Comparison of ENCODE assay signal across 14 cellular contexts in genomic region chr22:22578702-22579424, GRCh38. TPM values are rescaled to one million over a fixed set of nuclear protein-coding genes. Genes with fewer than 3 reads are reported as not detected.
DNase-seq lines count a peak whose midpoint lies in the region; ATAC-seq and TF ChIP-seq lines count a peak whose summit lies in the region.
"Had no signal": no experiment of that assay in that cellular context is flagged by ENCODE, and none has a peak within 500 bp of the region (broad histone marks: within the 10 kb centered on the region; RNA-seq: fewer than 3 reads in every experiment).

No MANE protein-coding gene starts in this region.

- peaks cover 12% of the 10 kb centered on the region for H3K27me3 ChIP-seq in BE2C
- peaks cover 13% of the 10 kb centered on the region for H3K27me3 ChIP-seq in brain microvascular endothelial cell (replicated peaks)

- H3K4me3 ChIP-seq in BE2C (ENCODE audit: low read depth, low read length) (no peak overlapping the region), brain microvascular endothelial cell (ENCODE audit: low read depth, low read length) (no peak overlapping the region)
- H3K4me3 ChIP-seq: PC-9 had no signal

- no peak overlapping the region for H3K27ac ChIP-seq in brain microvascular endothelial cell
- H3K27ac ChIP-seq: C4-2B, PC-9 had no signal

- in situ Hi-C loops in brain microvascular endothelial cell (cut with HindIII; ENCODE audit: low pct_ligation_motif_present, low sequenced_read_pairs), result no loop called here

- no peaks in the 10 kb centered on the region for H3K36me3 ChIP-seq in BE2C
- no peaks in the 10 kb centered on the region for H3K36me3 ChIP-seq in brain microvascular endothelial cell (replicated peaks)

- H3K4me1 ChIP-seq in BE2C, result peaks cover 5% of the 10 kb centered on the region

- TF ChIP-seq CTCF in BE2C (IDR thresholded peaks at IDR 0.05; ENCODE audit: low read depth, low read length) (no peak), brain microvascular endothelial cell (IDR thresholded peaks at IDR 0.05; ENCODE audit: low read depth, low read length, missing control alignments) (no peak)

- H3K9me3 ChIP-seq in BE2C, result no peaks in the 10 kb centered on the region

- no peak for ATAC-seq in GM18907 (IDR thresholded peaks at IDR 0.05; ENCODE audit: unreplicated experiment)
- no peak for ATAC-seq in HG03442 (IDR thresholded peaks at IDR 0.05; ENCODE audit: unreplicated experiment)

- DNase-seq in BE2C, result peak; percentile 50
- DNase-seq in LHCN-M2 (ENCODE audit: low read depth), result peak; percentile 67
- DNase-seq in brain microvascular endothelial cell, result peak; percentile 70
- peak; percentile 83 for DNase-seq in kidney tubule cell (ENCODE audit: low spot score)
- DNase-seq in HUDEP-2 (lab: John Stamatoyannopoulos, UW; ENCODE audit: unreplicated experiment in 76 of 76), result no peak
- DNase-seq in activated gamma-delta T cell (lab: John Stamatoyannopoulos, UW), result no peak
- DNase-seq: anterior cingulate cortex; KG1; NCI-H2107; PC-9; stimulated activated CD4-positive, alpha-beta T cell treated with anti-CD3 and anti-CD28 coated beads, Interleukin-12 subunit alpha, Interleukin-12 subunit beta, amount 100 ng/mL, for 4 hours had no signal

RNA-seq across cellular contexts. Expression of gene PRAME, which starts 19.8 kb away (rescaled TPM):
- polyA plus RNA-seq in BE2C (2012; ENCODE audit: insufficient read depth, insufficient read length, low read depth), result 14.6 TPM
- not detected in 2 replicates for total RNA-seq in LHCN-M2 (2014; rRNA removed)
- polyA plus RNA-seq in LHCN-M2 (2012), result not detected
- total RNA-seq: PC-9 had no signal

RNA-seq across cellular contexts. Expression of gene ZNF280A, which starts 58.8 kb away (rescaled TPM):
- polyA plus RNA-seq in BE2C (2012; ENCODE audit: insufficient read depth, insufficient read length, low read depth), result not detected
- total RNA-seq in LHCN-M2 (2014; rRNA removed), result not detected in 2 replicates
- polyA plus RNA-seq in LHCN-M2 (2012), result not detected
- total RNA-seq: PC-9 had no signal

Comparison
In these comparisons a context has a peak if more than half of its experiments do, and no peak if none do; other contexts are left out.
1. DNase-seq: peak in BE2C (single experiment), LHCN-M2 (single experiment), brain microvascular endothelial cell (single experiment) and kidney tubule cell (single experiment); none in HUDEP-2 (0 of 76) and activated gamma-delta T cell (single experiment).